In genomic region chr11:67304511-67305113, GRCh38 we compare ENCODE assay signal across 10 cellular contexts. TPM values are rescaled to one million over a fixed set of nuclear protein-coding genes. Genes with fewer than 3 reads are reported as not detected.
A peak's percentile ranks its signal among the peaks of the same experiment; 100 is the strongest.
DNase-seq lines count a peak whose midpoint lies in the region; ATAC-seq and TF ChIP-seq lines count a peak whose summit lies in the region.
"Had no signal": no experiment of that assay in that cellular context is flagged by ENCODE, and none has a peak within 500 bp of the region (broad histone marks: within the 10 kb centered on the region; RNA-seq: fewer than 3 reads in every experiment).

No MANE protein-coding gene starts in this region.

- H3K27ac ChIP-seq in DND-41 (ENCODE audit: low read length), result no peak overlapping the region
- peak overlapping the region; percentile 96 for H3K27ac ChIP-seq in VCaP

- H3K9ac ChIP-seq in DND-41 (ENCODE audit: low read depth, low read length), result no peak overlapping the region

- H3K27ac Mint-ChIP-seq in glutamatergic neuron (ENCODE audit: unreplicated experiment), result peak overlapping the region; percentile 43
- H3K27ac Mint-ChIP-seq: T-helper 1 cell treated with Interleukin-12 subunit alpha and Interleukin-12 subunit beta and Interleukin-4 antibody, amounts not matched to agents 30 μg/mL and 1 μg/mL, for 36 hours had no signal

- peaks cover 2% of the 10 kb centered on the region for H3K9me3 Mint-ChIP-seq in glutamatergic neuron (ENCODE audit: unreplicated experiment)
- H3K9me3 Mint-ChIP-seq: T-helper 1 cell treated with Interleukin-12 subunit alpha and Interleukin-12 subunit beta and Interleukin-4 antibody, amounts not matched to agents 30 μg/mL and 1 μg/mL, for 36 hours had no signal

- H3K4me1 ChIP-seq in DND-41 (ENCODE audit: insufficient read depth, low read length), result no peaks in the 10 kb centered on the region

- no peak for TF ChIP-seq CTCF in DND-41 (IDR thresholded peaks at IDR 0.05; ENCODE audit: borderline replicate concordance, extremely low read depth, low read length, poor library complexity, severe bottlenecking)
- no peak for TF ChIP-seq CTCF in VCaP (conservative IDR thresholded peaks at IDR 0.05)
- no peak for TF ChIP-seq CTCF in glutamatergic neuron (IDR thresholded peaks at IDR 0.05; ENCODE audit: partially characterized antibody, unreplicated experiment)
- TF ChIP-seq CTCF in retinal pigment epithelial cell (conservative IDR thresholded peaks at IDR 0.05; ENCODE audit: low read depth, low read length), result no peak

- H4K20me1 ChIP-seq in DND-41 (ENCODE audit: insufficient read depth, low read length), result peaks cover 16% of the 10 kb centered on the region

- peaks cover 8% of the 10 kb centered on the region for H3K4me1 Mint-ChIP-seq in glutamatergic neuron (ENCODE audit: low read depth, unreplicated experiment)

- H3K27me3 Mint-ChIP-seq in glutamatergic neuron (ENCODE audit: unreplicated experiment), result peaks cover 6% of the 10 kb centered on the region

- DNase-seq in DND-41 (no peak), glutamatergic neuron (no peak), retinal pigment epithelial cell (ENCODE audit: low read depth) (no peak), HUDEP-2 (lab: John Stamatoyannopoulos, UW; ENCODE audit: unreplicated experiment in 76 of 76) (no peak), NAMALWA (ENCODE audit: low spot score) (no peak), NCI-H748 treated with DMSO at 0.1 percent for 48 hours (lab: John Stamatoyannopoulos, UW) (no peak)
- DNase-seq: foreskin melanocyte had no signal

- no peaks in the 10 kb centered on the region for H3K9me3 ChIP-seq in DND-41 (ENCODE audit: insufficient read depth, low read length, severe bottlenecking)

- H3K4me3 Mint-ChIP-seq in glutamatergic neuron (ENCODE audit: unreplicated experiment), result peak overlapping the region; percentile 30

- H3K79me2 ChIP-seq in DND-41 (ENCODE audit: insufficient read depth, low read length), result no peaks in the 10 kb centered on the region

- no peak overlapping the region for H2AFZ ChIP-seq in DND-41 (ENCODE audit: low read depth, low read length)

- H3K4me3 ChIP-seq in DND-41 (ENCODE audit: low read depth in 1 of 2, low read length in 2 of 2) (no peak overlapping the region), retinal pigment epithelial cell (ENCODE audit: low read length) (peak overlapping the region; percentile 69)

- H3K27me3 ChIP-seq in DND-41 (ENCODE audit: insufficient read depth, low read length, poor library complexity), result no peaks in the 10 kb centered on the region

- ATAC-seq in DND-41 (ENCODE audit: insufficient read depth, low read depth) (0 out of 3 replicates have a peak, but pooled peaks have one; percentile 25), HG02642 (IDR thresholded peaks at IDR 0.05; ENCODE audit: poor library complexity, unreplicated experiment) (no peak)

- no peaks in the 10 kb centered on the region for H3K36me3 Mint-ChIP-seq in glutamatergic neuron (ENCODE audit: unreplicated experiment)

- H3K4me2 ChIP-seq in DND-41 (ENCODE audit: insufficient read depth, low read length), result no peak overlapping the region

- peaks cover 34% of the 10 kb centered on the region for H3K36me3 ChIP-seq in DND-41 (ENCODE audit: insufficient read depth, low read length)

RNA-seq across cellular contexts. Expression of gene SSH3, which starts 1.3 kb away (rescaled TPM):
- 8.3 TPM for total RNA-seq in glutamatergic neuron (ENCODE audit: unreplicated experiment)

RNA-seq across cellular contexts. Expression of gene ANKRD13D, which starts 15.5 kb away (rescaled TPM):
- total RNA-seq in glutamatergic neuron (ENCODE audit: unreplicated experiment), result 109 TPM

RNA-seq across cellular contexts. Expression of gene GRK2, which starts 38.3 kb away (rescaled TPM):
- 52.2 TPM for total RNA-seq in glutamatergic neuron (ENCODE audit: unreplicated experiment)

RNA-seq across cellular contexts. Expression of gene POLD4, which starts 48.7 kb away (rescaled TPM):
- 15.4 TPM for total RNA-seq in glutamatergic neuron (ENCODE audit: unreplicated experiment)
